ENCODE assay signal across 8 cellular contexts in the genomic region with DNA sequence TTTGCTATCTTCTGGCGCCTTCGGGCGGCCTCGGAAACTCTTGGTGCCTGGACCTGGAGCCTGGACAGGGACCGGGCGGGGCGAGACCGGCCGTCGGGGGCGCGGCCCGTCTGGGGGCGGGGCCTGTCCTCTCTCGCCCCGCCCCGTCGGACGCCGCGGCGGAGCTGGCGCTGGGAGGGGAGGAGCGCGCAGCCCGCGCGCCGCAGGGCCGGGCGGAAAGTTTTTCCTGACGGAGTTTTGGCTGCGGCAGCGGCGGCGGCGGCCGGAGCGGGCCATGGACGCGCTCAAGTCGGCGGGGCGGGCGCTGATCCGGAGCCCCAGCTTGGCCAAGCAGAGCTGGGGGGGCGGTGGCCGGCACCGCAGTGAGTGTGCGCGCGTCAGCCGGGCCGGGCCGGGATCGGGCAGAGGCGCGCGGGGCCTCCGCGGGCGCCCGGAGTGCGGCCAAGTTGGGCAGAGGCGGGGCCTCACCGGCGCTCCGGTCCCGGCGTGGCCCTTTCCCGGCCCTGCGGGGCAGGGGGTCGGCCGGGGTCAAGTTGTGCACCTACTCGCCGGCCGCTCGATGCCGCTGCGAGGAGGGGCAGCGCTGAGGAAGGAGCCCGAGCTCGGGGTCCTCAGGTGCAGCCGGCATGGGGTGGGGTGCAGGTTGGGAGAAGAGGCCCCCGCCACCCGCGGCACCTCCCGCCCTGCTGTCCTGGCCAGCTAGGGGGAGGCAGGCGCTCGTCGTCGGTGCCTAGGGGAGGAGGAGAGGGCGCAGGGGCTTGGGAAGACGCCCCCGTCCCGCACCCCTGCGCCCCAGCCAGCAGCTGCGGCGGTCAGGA. TPM values are rescaled to one million over a fixed set of nuclear protein-coding genes. Genes with fewer than 3 reads are reported as not detected.
DNase-seq lines count a peak whose midpoint lies in the region; ATAC-seq and TF ChIP-seq lines count a peak whose summit lies in the region.

A gene with protein sequence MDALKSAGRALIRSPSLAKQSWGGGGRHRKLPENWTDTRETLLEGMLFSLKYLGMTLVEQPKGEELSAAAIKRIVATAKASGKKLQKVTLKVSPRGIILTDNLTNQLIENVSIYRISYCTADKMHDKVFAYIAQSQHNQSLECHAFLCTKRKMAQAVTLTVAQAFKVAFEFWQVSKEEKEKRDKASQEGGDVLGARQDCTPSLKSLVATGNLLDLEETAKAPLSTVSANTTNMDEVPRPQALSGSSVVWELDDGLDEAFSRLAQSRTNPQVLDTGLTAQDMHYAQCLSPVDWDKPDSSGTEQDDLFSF (plus strand): TSS at position 182 of the 818 bp plus-strand sequence. CDS start 93 bp downstream, at position 275.

- TF ChIP-seq CTCF in HCT116 (IDR thresholded peaks at IDR 0.05 in 2 of 3, conservative IDR thresholded peaks at IDR 0.05 in 1 of 3; ENCODE audit: borderline replicate concordance in 1 of 3, insufficient read depth in 1 of 3, low read depth in 2 of 3, low read length in 2 of 3) (no peak), NB4 (IDR thresholded peaks at IDR 0.05; ENCODE audit: low read depth, low read length) (no peak)

- POLR2A ChIA-PET in HCT116 (lab: Charles Lee): interaction anchor here (0.6 kb wide), 1 partner anchor 23 kb away, joined by 3 read pairs; no protein-coding TSS in a partner anchor

- intact Hi-C loops in HCT116 (cut with micrococcal nuclease): loop anchor here (10.0 kb wide), 1 partner anchor 451 kb away; a partner anchor contains a TSS

- no peak; the same call in none of the 2 replicates for TF ChIP-seq RAD21 in HCT116 (IDR thresholded peaks at IDR 0.05; ENCODE audit: low read depth)

- peak within 1 kb of the TSS; percentile 98 for H3K4me2 ChIP-seq in HCT116 (ENCODE audit: low read length)

- DNase-seq in HCT116 (ENCODE audit: low read depth, low spot score) (no peak), NB4 (ENCODE audit: low read depth) (peak; percentile 77), dermis blood vessel endothelial cell (peak; percentile 84), left kidney (ENCODE audit: low read depth, low spot score) (peak; percentile 84), NCI-H187 treated with DMSO at 0.1 percent for 48 hours (lab: John Stamatoyannopoulos, UW) (no peak)
- peak; percentile 46 to 58 for DNase-seq in activated CD4-positive, alpha-beta T cell treated with anti-CD3 and anti-CD28 coated beads for 4 hours
- DNase-seq in stimulated activated CD4-positive, alpha-beta T cell treated with anti-CD3 and anti-CD28 coated beads, Interleukin-1b, Interleukin-23, amount 100 ng/mL, for 24 hours (ENCODE audit: low read depth in 4 of 4, low spot score in 1 of 4): peak in 3 of 4 experiments; percentile 43 to 59 (median 49)

- H3K36me3 ChIP-seq in HCT116 (ENCODE audit: control insufficient read depth in 1 of 2, insufficient read depth in 2 of 2, low read length in 2 of 2): no peaks in the 10 kb centered on the region

- H3K27me3 ChIP-seq in HCT116 (ENCODE audit: insufficient read depth, low read length): no peaks in the 10 kb centered on the region

- CTCF ChIA-PET in HCT116 (lab: Charles Lee): no interaction called here

- RAD21 ChIA-PET in HCT116 (lab: Charles Lee; ENCODE audit: low non-redundant PET in 1 of 2, low total read pairs in 2 of 2, uncharacterized antibody in 2 of 2, unreplicated experiment in 2 of 2): interaction anchor here in 1 of 2 experiments (0.6 kb wide), 1 partner anchor 29 kb away, joined by 3 read pairs; no protein-coding TSS in a partner anchor

- no TSS peak for BruUV-seq in HCT116 (replicated peaks; lab: Mats Ljungman, UMichigan)

- peak; percentile 91 for ATAC-seq in HCT116

- peak within 1 kb of the TSS; percentile 81 for H3K4me3 ChIP-seq in GM08714 (ENCODE audit: low read length)
- peak within 1 kb of the TSS; percentile 61 to 86 for H3K4me3 ChIP-seq in HCT116 (replicated peaks in 1 of 2; ENCODE audit: low read depth in 1 of 2, low read length in 2 of 2)
- H3K4me3 ChIP-seq in NB4 (ENCODE audit: low read depth, low read length): peak within 1 kb of the TSS; percentile 56

- peaks cover 30% of the 10 kb centered on the region for H3K79me2 ChIP-seq in HCT116 (ENCODE audit: insufficient read depth, low read length)

- peak within 1 kb of the TSS; percentile 83 for H3K27ac ChIP-seq in HCT116 (ENCODE audit: low read depth, low read length)

- no peaks in the 10 kb centered on the region; the same call in 1 of the 2 replicates for H4K20me1 ChIP-seq in HCT116 (ENCODE audit: insufficient read depth)

- no peaks in the 10 kb centered on the region for H3K9me2 ChIP-seq in HCT116 (ENCODE audit: insufficient read depth)

- peak within 1 kb of the TSS; percentile 79 for H3K9ac ChIP-seq in HCT116 (ENCODE audit: low read length)

- peak within 1 kb of the TSS; percentile 84 for H2AFZ ChIP-seq in HCT116 (ENCODE audit: low read depth, low read length, poor library complexity, severe bottlenecking)

- peaks cover 21 to 38% of the 10 kb centered on the region in 2 experiments for H3K4me1 ChIP-seq in HCT116 (ENCODE audit: control insufficient read depth in 1 of 2, insufficient read depth in 2 of 2, low read length in 2 of 2)

- TF ChIP-seq POLR2A in HCT116 (IDR thresholded peaks at IDR 0.05; ENCODE audit: borderline replicate concordance, extremely low read depth, insufficient read depth, insufficient read length) (no peak), NB4 (IDR thresholded peaks at IDR 0.05; ENCODE audit: extremely low read depth, insufficient read length) (peak; percentile 28)

- no peaks in the 10 kb centered on the region for H3K9me3 ChIP-seq in HCT116 (ENCODE audit: control insufficient read depth in 1 of 2, insufficient read depth in 1 of 2, low read depth in 1 of 2, low read length in 2 of 2)

TF ChIP-seq in HCT116, 20 proteins besides CTCF, POLR2A, EP300 and RAD21 (continues in another document):
- no peak for TF ChIP-seq SIN3A (IDR thresholded peaks at IDR 0.05; ENCODE audit: low read depth)
- TF ChIP-seq CEBPB (IDR thresholded peaks at IDR 0.05; ENCODE audit: low read depth): no peak
- TF ChIP-seq, protein P1, sequence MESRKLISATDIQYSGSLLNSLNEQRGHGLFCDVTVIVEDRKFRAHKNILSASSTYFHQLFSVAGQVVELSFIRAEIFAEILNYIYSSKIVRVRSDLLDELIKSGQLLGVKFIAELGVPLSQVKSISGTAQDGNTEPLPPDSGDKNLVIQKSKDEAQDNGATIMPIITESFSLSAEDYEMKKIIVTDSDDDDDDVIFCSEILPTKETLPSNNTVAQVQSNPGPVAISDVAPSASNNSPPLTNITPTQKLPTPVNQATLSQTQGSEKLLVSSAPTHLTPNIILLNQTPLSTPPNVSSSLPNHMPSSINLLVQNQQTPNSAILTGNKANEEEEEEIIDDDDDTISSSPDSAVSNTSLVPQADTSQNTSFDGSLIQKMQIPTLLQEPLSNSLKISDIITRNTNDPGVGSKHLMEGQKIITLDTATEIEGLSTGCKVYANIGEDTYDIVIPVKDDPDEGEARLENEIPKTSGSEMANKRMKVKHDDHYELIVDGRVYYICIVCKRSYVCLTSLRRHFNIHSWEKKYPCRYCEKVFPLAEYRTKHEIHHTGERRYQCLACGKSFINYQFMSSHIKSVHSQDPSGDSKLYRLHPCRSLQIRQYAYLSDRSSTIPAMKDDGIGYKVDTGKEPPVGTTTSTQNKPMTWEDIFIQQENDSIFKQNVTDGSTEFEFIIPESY (IDR thresholded peaks at IDR 0.05; ENCODE audit: extremely low read depth, insufficient replicate concordance, low read length): no peak
- no peak for TF ChIP-seq ELF1 (IDR thresholded peaks at IDR 0.05; ENCODE audit: borderline replicate concordance, low read depth)
- no peak for TF ChIP-seq SRF (IDR thresholded peaks at IDR 0.05; ENCODE audit: low read depth)
- TF ChIP-seq EGR1 (IDR thresholded peaks at IDR 0.05; ENCODE audit: low read depth): no peak
- no peak for TF ChIP-seq YY1 (IDR thresholded peaks at IDR 0.05; ENCODE audit: extremely low read depth, insufficient replicate concordance, low read depth, low read length)
- no peak for TF ChIP-seq CBX3 (IDR thresholded peaks at IDR 0.05; ENCODE audit: low read depth)
- no peak for TF ChIP-seq TCF7L2 (IDR thresholded peaks at IDR 0.05; ENCODE audit: borderline replicate concordance, extremely low read depth, insufficient read depth, insufficient read length)
- TF ChIP-seq, protein P2, sequence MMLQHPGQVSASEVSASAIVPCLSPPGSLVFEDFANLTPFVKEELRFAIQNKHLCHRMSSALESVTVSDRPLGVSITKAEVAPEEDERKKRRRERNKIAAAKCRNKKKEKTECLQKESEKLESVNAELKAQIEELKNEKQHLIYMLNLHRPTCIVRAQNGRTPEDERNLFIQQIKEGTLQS (IDR thresholded peaks at IDR 0.05): no peak
- TF ChIP-seq, protein P3, sequence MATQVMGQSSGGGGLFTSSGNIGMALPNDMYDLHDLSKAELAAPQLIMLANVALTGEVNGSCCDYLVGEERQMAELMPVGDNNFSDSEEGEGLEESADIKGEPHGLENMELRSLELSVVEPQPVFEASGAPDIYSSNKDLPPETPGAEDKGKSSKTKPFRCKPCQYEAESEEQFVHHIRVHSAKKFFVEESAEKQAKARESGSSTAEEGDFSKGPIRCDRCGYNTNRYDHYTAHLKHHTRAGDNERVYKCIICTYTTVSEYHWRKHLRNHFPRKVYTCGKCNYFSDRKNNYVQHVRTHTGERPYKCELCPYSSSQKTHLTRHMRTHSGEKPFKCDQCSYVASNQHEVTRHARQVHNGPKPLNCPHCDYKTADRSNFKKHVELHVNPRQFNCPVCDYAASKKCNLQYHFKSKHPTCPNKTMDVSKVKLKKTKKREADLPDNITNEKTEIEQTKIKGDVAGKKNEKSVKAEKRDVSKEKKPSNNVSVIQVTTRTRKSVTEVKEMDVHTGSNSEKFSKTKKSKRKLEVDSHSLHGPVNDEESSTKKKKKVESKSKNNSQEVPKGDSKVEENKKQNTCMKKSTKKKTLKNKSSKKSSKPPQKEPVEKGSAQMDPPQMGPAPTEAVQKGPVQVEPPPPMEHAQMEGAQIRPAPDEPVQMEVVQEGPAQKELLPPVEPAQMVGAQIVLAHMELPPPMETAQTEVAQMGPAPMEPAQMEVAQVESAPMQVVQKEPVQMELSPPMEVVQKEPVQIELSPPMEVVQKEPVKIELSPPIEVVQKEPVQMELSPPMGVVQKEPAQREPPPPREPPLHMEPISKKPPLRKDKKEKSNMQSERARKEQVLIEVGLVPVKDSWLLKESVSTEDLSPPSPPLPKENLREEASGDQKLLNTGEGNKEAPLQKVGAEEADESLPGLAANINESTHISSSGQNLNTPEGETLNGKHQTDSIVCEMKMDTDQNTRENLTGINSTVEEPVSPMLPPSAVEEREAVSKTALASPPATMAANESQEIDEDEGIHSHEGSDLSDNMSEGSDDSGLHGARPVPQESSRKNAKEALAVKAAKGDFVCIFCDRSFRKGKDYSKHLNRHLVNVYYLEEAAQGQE (IDR thresholded peaks at IDR 0.05; ENCODE audit: low read depth): no peak
- TF ChIP-seq EZH2phosphoT487 (IDR thresholded peaks at IDR 0.05; ENCODE audit: borderline replicate concordance): no peak
- TF ChIP-seq ZFX (IDR thresholded peaks at IDR 0.05): peak; percentile 84

RNA-seq across cellular contexts. Expression of the gene that starts here (rescaled TPM):
- total RNA-seq in HCT116 (2021; ENCODE audit: unreplicated experiment) (26.0 TPM), dermis blood vessel endothelial cell (22.0 and 31.8 TPM in 2 replicates)
- 21.5 and 24.2 TPM in 2 replicates for polyA plus RNA-seq in HCT116 (2012)

Comparison
In these comparisons a context has a peak if more than half of its experiments do, and no peak if none do; other contexts are left out.
1. DNase-seq: peak in NB4 (single experiment), activated CD4-positive, alpha-beta T cell treated with anti-CD3 and anti-CD28 coated beads for 4 hours (2 of 2), dermis blood vessel endothelial cell (single experiment), left kidney (single experiment) and stimulated activated CD4-positive, alpha-beta T cell treated with anti-CD3 and anti-CD28 coated beads, Interleukin-1b, Interleukin-23, amount 100 ng/mL, for 24 hours (3 of 4); none in HCT116 (single experiment) and NCI-H187 treated with DMSO at 0.1 percent for 48 hours (single experiment).
2. Peak in every context shown above with its lines, with median percentiles within 50 percentile points of each other: H3K4me3 ChIP-seq.